11 cellular contexts compared by ENCODE assay signal in the genomic region with DNA sequence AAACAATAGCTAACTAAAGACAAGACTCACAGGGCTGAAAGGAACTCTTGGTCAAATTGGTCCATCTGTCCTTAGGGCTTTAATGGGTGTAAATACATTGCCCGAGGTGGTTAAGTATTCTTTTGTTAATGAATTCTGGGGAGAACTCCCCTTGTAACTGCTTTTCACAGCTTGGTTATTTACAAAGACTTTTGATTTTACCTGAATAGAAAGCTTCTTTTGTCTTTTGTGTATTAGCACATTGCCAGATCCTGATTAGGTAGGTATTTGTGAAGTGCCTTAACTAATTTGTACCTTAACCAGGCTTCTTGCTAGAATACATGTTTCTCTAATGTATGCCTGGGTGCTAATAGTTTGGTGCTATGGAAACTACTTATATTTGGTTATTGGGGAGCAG. TPM values are rescaled to one million over a fixed set of nuclear protein-coding genes. Genes with fewer than 3 reads are reported as not detected.
DNase-seq lines count a peak whose midpoint lies in the region; ATAC-seq and TF ChIP-seq lines count a peak whose summit lies in the region.
"Had no signal": no experiment of that assay in that cellular context is flagged by ENCODE, and none has a peak within 500 bp of the region (broad histone marks: within the 10 kb centered on the region; RNA-seq: fewer than 3 reads in every experiment).

No MANE protein-coding gene starts in this region.

- H3K9ac ChIP-seq in mesenchymal stem cell (ENCODE audit: low read length): peak overlapping the region; percentile 63

- H4K8ac ChIP-seq in mesenchymal stem cell (ENCODE audit: low read length): no peak overlapping the region

- peaks cover 13 to 84% of the 10 kb centered on the region in 2 donors for H3K4me1 ChIP-seq in ascending aorta
- peaks cover 22% of the 10 kb centered on the region for H3K4me1 ChIP-seq in mesenchymal stem cell (ENCODE audit: control insufficient read depth, insufficient read depth, low read depth, low read length)
- peaks cover 0 to 94% (median 79%) of the 10 kb centered on the region in 4 donors for H3K4me1 ChIP-seq in tibial nerve

- H3K27me3 Mint-ChIP-seq in activated naive CD4-positive, alpha-beta T cell treated with anti-CD3 and anti-CD28 coated beads, Interleukin-2, amount 50 U/mL, for 24 hours: no peaks in the 10 kb centered on the region

- DNase-seq in activated naive CD4-positive, alpha-beta T cell treated with Interleukin-2 at 50 U/mL for 16 hours: no peak
- DNase-seq in ascending aorta (ENCODE audit: low spot score in 2 of 2): no peak
- no peak for DNase-seq in mesenchymal stem cell
- DNase-seq in tibial nerve (ENCODE audit: low spot score in 2 of 2): no peak
- no peak for DNase-seq in DMS 273 treated with DMSO at 0.1 percent for 48 hours (lab: John Stamatoyannopoulos, UW)
- DNase-seq in NCI-H345 (lab: John Stamatoyannopoulos, UW): no peak
- DNase-seq: amygdala, C1 segment of cervical spinal cord, islet precursor cell had no signal

- H2AFZ ChIP-seq in mesenchymal stem cell (ENCODE audit: low read depth, low read length): no peak overlapping the region

- no peak overlapping the region for H4K91ac ChIP-seq in mesenchymal stem cell (ENCODE audit: low read length)

- no peak overlapping the region for H3K23ac ChIP-seq in mesenchymal stem cell (ENCODE audit: low read length in 2 of 2)

- H2BK15ac ChIP-seq in mesenchymal stem cell (ENCODE audit: low read depth, poor library complexity, severe bottlenecking): no peak overlapping the region

- no peaks in the 10 kb centered on the region for H3K9me3 Mint-ChIP-seq in activated naive CD4-positive, alpha-beta T cell treated with anti-CD3 and anti-CD28 coated beads, Interleukin-2, amount 50 U/mL, for 24 hours

- ATAC-seq in HG03354 (IDR thresholded peaks at IDR 0.05; ENCODE audit: poor library complexity, severe bottlenecking, unreplicated experiment): no peak

- H3K9me3 ChIP-seq in ascending aorta (no peaks in the 10 kb centered on the region), mesenchymal stem cell (ENCODE audit: control insufficient read depth, low read length) (no peaks in the 10 kb centered on the region), tibial nerve (no peaks in the 10 kb centered on the region)

- no peak overlapping the region for H3K18ac ChIP-seq in mesenchymal stem cell (ENCODE audit: low read depth in 1 of 2, low read length in 2 of 2)

- no peak overlapping the region for H2BK120ac ChIP-seq in mesenchymal stem cell (ENCODE audit: low read depth, low read length)

- H2AK5ac ChIP-seq in mesenchymal stem cell (ENCODE audit: low read length, severe bottlenecking): peak overlapping the region; percentile 67

- peak overlapping the region; percentile 96 to 97 for H3K27ac ChIP-seq in ascending aorta
- H3K27ac ChIP-seq in mesenchymal stem cell (ENCODE audit: low read length, poor library complexity, severe bottlenecking): peak overlapping the region; percentile 44
- peak overlapping the region; percentile 28 to 98 (median 60) for H3K27ac ChIP-seq in tibial nerve

- no peaks in the 10 kb centered on the region for H3K79me1 ChIP-seq in mesenchymal stem cell (replicated peaks; ENCODE audit: low read length, poor library complexity, severe bottlenecking)

- no peak overlapping the region for H2BK12ac ChIP-seq in mesenchymal stem cell (ENCODE audit: low read length in 2 of 2)

- peak overlapping the region; percentile 100 for H3K27ac Mint-ChIP-seq in activated naive CD4-positive, alpha-beta T cell treated with anti-CD3 and anti-CD28 coated beads, Interleukin-2, amount 50 U/mL, for 24 hours

- no peak overlapping the region for H3K4me3 ChIP-seq in ascending aorta
- peak overlapping the region in 1 of 2 experiments; percentile 19 for H3K4me3 ChIP-seq in mesenchymal stem cell (ENCODE audit: insufficient read depth in 1 of 2, low read depth in 1 of 2, low read length in 2 of 2)
- H3K4me3 ChIP-seq in tibial nerve: no peak overlapping the region

- H3K4ac ChIP-seq in mesenchymal stem cell (ENCODE audit: low read depth in 1 of 2, low read length in 2 of 2): no peak overlapping the region

- no peak overlapping the region for H2BK5ac ChIP-seq in mesenchymal stem cell (ENCODE audit: low read depth, low read length, poor library complexity, severe bottlenecking)

- H3K14ac ChIP-seq in mesenchymal stem cell (ENCODE audit: low read length in 2 of 2): no peak overlapping the region

- 100% methylated on average over 1 of the region's 1 CpG for WGBS in mesenchymal stem cell
- 33 to 42% methylated on average over 1 of the region's 1 CpG for WGBS in tibial nerve, 2 donors

- no peak for TF ChIP-seq CTCF in ascending aorta (IDR thresholded peaks at IDR 0.05)
- TF ChIP-seq CTCF in tibial nerve (IDR thresholded peaks at IDR 0.05): no peak

- H3K4me3 Mint-ChIP-seq in activated naive CD4-positive, alpha-beta T cell treated with anti-CD3 and anti-CD28 coated beads, Interleukin-2, amount 50 U/mL, for 24 hours: peak overlapping the region; percentile 90

- peaks cover 25% of the 10 kb centered on the region for H3K36me3 Mint-ChIP-seq in activated naive CD4-positive, alpha-beta T cell treated with anti-CD3 and anti-CD28 coated beads, Interleukin-2, amount 50 U/mL, for 24 hours

- no peak for TF ChIP-seq EP300 in tibial nerve (IDR thresholded peaks at IDR 0.05)

- H3K4me2 ChIP-seq in mesenchymal stem cell (ENCODE audit: low read length, poor library complexity, severe bottlenecking): no peak overlapping the region

- H3K27me3 ChIP-seq in ascending aorta: no peaks in the 10 kb centered on the region
- H3K27me3 ChIP-seq in mesenchymal stem cell (ENCODE audit: control insufficient read depth in 1 of 2, insufficient read depth in 1 of 2, low read length in 2 of 2): no peaks in the 10 kb centered on the region
- no peaks in the 10 kb centered on the region for H3K27me3 ChIP-seq in tibial nerve

- TF ChIP-seq POLR2A in tibial nerve (IDR thresholded peaks at IDR 0.05): no peak

- H3K4me1 Mint-ChIP-seq in activated naive CD4-positive, alpha-beta T cell treated with anti-CD3 and anti-CD28 coated beads, Interleukin-2, amount 50 U/mL, for 24 hours: peaks cover 90% of the 10 kb centered on the region

- H3K36me3 ChIP-seq in ascending aorta (no peaks in the 10 kb centered on the region), mesenchymal stem cell (ENCODE audit: control insufficient read depth in 1 of 2, insufficient read depth in 2 of 2, low read depth in 1 of 2, low read length in 2 of 2) (peaks cover 14 to 63% of the 10 kb centered on the region in 2 experiments), tibial nerve (no peaks in the 10 kb centered on the region)

- intact Hi-C loops in ascending aorta (cut with DNase I): no loop called here

RNA-seq across cellular contexts. Expression of gene CHD2, which starts 14.0 kb away (rescaled TPM):
- 61.2 TPM for total RNA-seq in ascending aorta
- 52.6 TPM for polyA plus RNA-seq in mesenchymal stem cell (2013, experiment 1 of 2)
- polyA plus RNA-seq in mesenchymal stem cell (2013, experiment 2 of 2): 52.4 TPM
- total RNA-seq in tibial nerve: 100 to 1,000 TPM in 2 of 4 donors, 10 to 100 TPM in 2; 96.5 to 133 (median 102) TPM

Comparison
In these comparisons a context has a peak if more than half of its experiments do, and no peak if none do; other contexts are left out.
1. H3K27ac ChIP-seq: peak in every context shown above with its lines; median percentile 96 in ascending aorta; 60 in tibial nerve; 44 in mesenchymal stem cell.